In the genomic region with DNA sequence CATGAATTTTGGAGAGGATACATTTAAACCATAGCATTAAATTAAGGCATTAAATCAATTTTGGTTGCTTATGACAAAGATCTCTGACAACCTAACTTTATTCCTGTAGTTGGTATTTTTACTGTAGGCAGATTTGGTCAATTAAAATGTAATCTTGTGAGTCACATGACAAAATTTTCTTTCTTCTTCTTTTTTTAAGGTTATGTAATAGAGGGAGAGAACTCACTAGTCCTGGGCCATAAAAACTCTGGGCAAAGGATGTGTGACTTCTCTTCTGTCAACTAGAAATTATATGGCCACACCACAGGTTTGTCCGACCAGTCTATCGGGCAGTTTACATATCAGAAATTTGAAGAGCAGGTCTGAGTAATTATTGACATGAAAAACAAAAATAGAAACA, we compare ENCODE assay signal across 37 cellular contexts.
DNase-seq lines count a peak whose midpoint lies in the region; ATAC-seq, FAIRE-seq and TF ChIP-seq lines count a peak whose summit lies in the region.
"Had no signal": no experiment of that assay in that cellular context is flagged by ENCODE, and none has a peak within 500 bp of the region (broad histone marks: within the 10 kb centered on the region; RNA-seq: fewer than 3 reads in every experiment).

No MANE protein-coding gene starts in this region.

- FAIRE-seq in HepG2 (lab: Jason Lieb, UNC) (no peak), K562 (lab: Jason Lieb, UNC) (no peak)
- FAIRE-seq: A204.1, A549, D721Med had no signal

- H3K27ac Mint-ChIP-seq in activated T-cell treated with anti-CD3 and anti-CD28 coated beads, Interleukin-2, amount 50 U/mL, for 72 hours = no peak overlapping the region
- H3K27ac Mint-ChIP-seq: B cell; CD14-positive monocyte; CD4-positive, alpha-beta memory T cell; CD4-positive, alpha-beta T cell; CD4-positive, CD25-positive, alpha-beta regulatory T cell; CD8-positive, alpha-beta memory T cell; CD8-positive, alpha-beta T cell had no signal

- intact Hi-C loops in left ventricle myocardium inferior (cut with micrococcal nuclease) = no loop called here
- intact Hi-C loops in heart left ventricle (cut with DNase I) = no loop called here
- intact Hi-C loops in HepG2 (cut with micrococcal nuclease; ENCODE audit: unreplicated experiment) = no loop called here
- intact Hi-C loops in right lobe of liver (cut with DNase I) = no loop called here
- intact Hi-C loops in K562 (cut with micrococcal nuclease) = no loop called here

- POLR2A ChIA-PET in HepG2 (lab: Yijun Ruan, JAX) = no interaction called here
- POLR2A ChIA-PET in HEK293 (lab: Yijun Ruan, JAX) = no interaction called here
- POLR2A ChIA-PET in K562 (lab: Yijun Ruan, JAX) = no interaction called here

- peak overlapping the region; percentile 60 for H3K27ac ChIP-seq in left ventricle myocardium inferior (replicated peaks)
- H3K27ac ChIP-seq in heart left ventricle = peak overlapping the region in 6 of 12 donors; percentile 1 to 28 (median 16)
- H3K27ac ChIP-seq in HepG2 (ENCODE audit: extremely low read length, insufficient read depth, low read length) = no peak overlapping the region
- no peak overlapping the region for H3K27ac ChIP-seq in right lobe of liver
- no peak overlapping the region for H3K27ac ChIP-seq in HEK293 (ENCODE audit: extremely low read depth, low read depth, low read length)
- no peak overlapping the region for H3K27ac ChIP-seq in K562 (ENCODE audit: extremely low read depth, low read depth, low read length)
- H3K27ac ChIP-seq: 22Rv1; A549; BLaER1; BLaER1 treated with 17β-estradiol and CSF1 and Interleukin-3, amounts not matched to agents 10 nM and 100 nM; C4-2B had no signal

- H3K4me1 ChIP-seq in left ventricle myocardium inferior (peaks cover 100% of the 10 kb centered on the region), heart left ventricle (peaks cover 0 to 91% (median 41%) of the 10 kb centered on the region in 12 donors), HepG2 (ENCODE audit: insufficient read depth, low read length) (no peaks in the 10 kb centered on the region), right lobe of liver (no peaks in the 10 kb centered on the region), HEK293 (ENCODE audit: control insufficient read depth, insufficient read depth, low read length) (no peaks in the 10 kb centered on the region), K562 (replicated peaks in 1 of 2; ENCODE audit: control insufficient read depth in 2 of 2, insufficient read depth in 2 of 2, low read length in 2 of 2) (no peaks in the 10 kb centered on the region)
- H3K4me1 ChIP-seq: A549; BE2C; BLaER1; BLaER1 treated with 17β-estradiol and CSF1 and Interleukin-3, amounts not matched to agents 10 nM and 100 nM; Caco-2 had no signal

- no peak overlapping the region for H3K4me3 ChIP-seq in left ventricle myocardium inferior
- no peak overlapping the region for H3K4me3 ChIP-seq in heart left ventricle
- no peak overlapping the region for H3K4me3 ChIP-seq in HepG2 (replicated peaks in 1 of 3; ENCODE audit: insufficient read depth in 1 of 3, low read depth in 2 of 3, low read length in 3 of 3)
- H3K4me3 ChIP-seq in right lobe of liver = no peak overlapping the region
- no peak overlapping the region for H3K4me3 ChIP-seq in HEK293 (ENCODE audit: low read depth, low read length)
- no peak overlapping the region for H3K4me3 ChIP-seq in K562
- H3K4me3 ChIP-seq: A549; BLaER1; BLaER1 treated with 17β-estradiol and CSF1 and Interleukin-3, amounts not matched to agents 10 nM and 100 nM had no signal

- no peaks in the 10 kb centered on the region for H3K36me3 Mint-ChIP-seq in activated T-cell treated with anti-CD3 and anti-CD28 coated beads, Interleukin-2, amount 50 U/mL, for 72 hours (ENCODE audit: insufficient read depth in 2 of 2)
- H3K36me3 Mint-ChIP-seq: CD14-positive monocyte; CD4-positive, alpha-beta memory T cell; CD4-positive, CD25-positive, alpha-beta regulatory T cell; CD8-positive, alpha-beta memory T cell; CD8-positive, alpha-beta T cell had no signal

- TF ChIP-seq EP300 in HepG2 (IDR thresholded peaks at IDR 0.05; ENCODE audit: low read depth in 2 of 2, low read length in 2 of 2) (no peak), HepG2 (CRISPR knock-in tag; IDR thresholded peaks at IDR 0.05; ENCODE audit: borderline replicate concordance) (no peak), K562 (IDR thresholded peaks at IDR 0.05; ENCODE audit: low read length) (no peak)

- DNase-seq in left ventricle myocardium inferior (no peak), heart left ventricle (no peak), HepG2 (ENCODE audit: low spot score) (no peak), right lobe of liver (no peak), K562 (ENCODE audit: extremely low read depth in 1 of 4, low spot score in 3 of 4) (no peak), NK-92 (lab: John Stamatoyannopoulos, UW; ENCODE audit: unreplicated experiment) (no peak)
- no peak for DNase-seq in activated T-cell treated with anti-CD3 and anti-CD28 coated beads, Interleukin-2, amount 50 U/mL, for 72 hours
- DNase-seq: 8988T; ACHN; AML-193; BE2C; C1 segment of cervical spinal cord; Caco-2; Calu3; CD4-positive, alpha-beta memory T cell; CD4-positive, alpha-beta T cell; CD4-positive, CD25-positive, alpha-beta regulatory T cell; CD8-positive, alpha-beta memory T cell; CD8-positive, alpha-beta T cell; COR-L47; DMS 273 treated with DMSO at 0.1 percent for 48 hours; DMS153; DMS53; DMS79; DMS79 treated with DMSO at 0.1 percent for 48 hours; DND-41; EL had no signal

- no peak for TF ChIP-seq CTCF in left ventricle myocardium inferior (IDR thresholded peaks at IDR 0.05; ENCODE audit: borderline replicate concordance)
- no peak for TF ChIP-seq CTCF in heart left ventricle (IDR thresholded peaks at IDR 0.05)
- no peak for TF ChIP-seq CTCF in HepG2 (CRISPR knock-in tag; IDR thresholded peaks at IDR 0.05)
- TF ChIP-seq CTCF in right lobe of liver (IDR thresholded peaks at IDR 0.05) = no peak
- no peak for TF ChIP-seq CTCF in HEK293 (tag by site-specific recombination; IDR thresholded peaks at IDR 0.05)
- no peak for TF ChIP-seq CTCF in K562 (IDR thresholded peaks at IDR 0.05 in 2 of 3, conservative IDR thresholded peaks at IDR 0.05 in 1 of 3; ENCODE audit: insufficient read depth in 2 of 3, low read depth in 1 of 3, low read length in 3 of 3)

- TF ChIP-seq POLR2A in heart left ventricle (IDR thresholded peaks at IDR 0.05) (no peak), HepG2 (IDR thresholded peaks at IDR 0.05; ENCODE audit: insufficient read depth in 1 of 2, low read depth in 2 of 2, low read length in 2 of 2) (no peak), right lobe of liver (IDR thresholded peaks at IDR 0.05) (no peak), K562 (conservative IDR thresholded peaks at IDR 0.05) (no peak)

- in situ Hi-C loops in HepG2 (cut with HindIII; ENCODE audit: extremely low pct_ligation_motif_present, low pct_unique_long_range_greater_than_20kb) (no loop called here), K562 (cut with MboI) (no loop called here)

- H3K27me3 ChIP-seq in left ventricle myocardium inferior (ENCODE audit: low read depth) (no peaks in the 10 kb centered on the region), heart left ventricle (no peaks in the 10 kb centered on the region), HepG2 (ENCODE audit: control insufficient read depth in 1 of 2, insufficient read depth in 2 of 2, low read length in 2 of 2) (no peaks in the 10 kb centered on the region), right lobe of liver (no peaks in the 10 kb centered on the region), K562 (ENCODE audit: control insufficient read depth in 2 of 2, insufficient read depth in 2 of 2, low read length in 2 of 2) (no peaks in the 10 kb centered on the region)
- H3K27me3 ChIP-seq: BE2C; BLaER1; BLaER1 treated with 17β-estradiol and CSF1 and Interleukin-3, amounts not matched to agents 10 nM and 100 nM had no signal

- H3K9me3 ChIP-seq in left ventricle myocardium inferior (replicated peaks) (no peaks in the 10 kb centered on the region), heart left ventricle (no peaks in the 10 kb centered on the region), HepG2 (ENCODE audit: low read length) (no peaks in the 10 kb centered on the region; the same call in 1 of the 2 replicates), right lobe of liver (no peaks in the 10 kb centered on the region), HEK293 (ENCODE audit: control insufficient read depth, insufficient read depth, low read depth, low read length) (no peaks in the 10 kb centered on the region), K562 (replicated peaks; ENCODE audit: control insufficient read depth, insufficient read depth, low read depth, low read length) (no peaks in the 10 kb centered on the region)
- H3K9me3 ChIP-seq: A549; BE2C; BLaER1; BLaER1 treated with 17β-estradiol and CSF1 and Interleukin-3, amounts not matched to agents 10 nM and 100 nM; Caco-2 had no signal

- CTCF ChIA-PET in HepG2 (lab: Yijun Ruan, JAX; ENCODE audit: low intra/inter-chr PET ratio, low total read pairs) (no interaction called here), HEK293 (lab: Yijun Ruan, JAX) (no interaction called here), K562 (lab: Yijun Ruan, JAX; ENCODE audit: low intra/inter-chr PET ratio) (no interaction called here)

- no peaks in the 10 kb centered on the region for H3K36me3 ChIP-seq in left ventricle myocardium inferior
- peaks cover 0 to 4% (median 0%) of the 10 kb centered on the region in 9 donors for H3K36me3 ChIP-seq in heart left ventricle
- H3K36me3 ChIP-seq in HepG2 (replicated peaks in 1 of 2; ENCODE audit: control insufficient read depth in 1 of 2, insufficient read depth in 2 of 2, low read length in 2 of 2) = no peaks in the 10 kb centered on the region
- H3K36me3 ChIP-seq in right lobe of liver = no peaks in the 10 kb centered on the region
- H3K36me3 ChIP-seq in HEK293 (ENCODE audit: control insufficient read depth in 2 of 2, insufficient read depth in 1 of 2, low read length in 2 of 2) = no peaks in the 10 kb centered on the region
- no peaks in the 10 kb centered on the region for H3K36me3 ChIP-seq in K562 (ENCODE audit: control insufficient read depth, insufficient read depth, low read length)
- H3K36me3 ChIP-seq: BE2C; BLaER1; BLaER1 treated with 17β-estradiol and CSF1 and Interleukin-3, amounts not matched to agents 10 nM and 100 nM had no signal

- no peaks in the 10 kb centered on the region for H3K9me3 Mint-ChIP-seq in activated T-cell treated with anti-CD3 and anti-CD28 coated beads, Interleukin-2, amount 50 U/mL, for 72 hours
- H3K9me3 Mint-ChIP-seq: CD4-positive, alpha-beta T cell; CD8-positive, alpha-beta T cell had no signal

- H2AFZ ChIP-seq in HepG2 (ENCODE audit: low read length) = no peak overlapping the region
- H2AFZ ChIP-seq in K562 (ENCODE audit: low read depth, low read length) = no peak overlapping the region

- no peak overlapping the region for H3K9ac ChIP-seq in HepG2 (ENCODE audit: insufficient read depth, low read depth, low read length)
- no peak overlapping the region for H3K9ac ChIP-seq in K562 (ENCODE audit: insufficient read depth in 1 of 2, low read depth in 2 of 2, low read length in 2 of 2)
- H3K9ac ChIP-seq: BLaER1; BLaER1 treated with 17β-estradiol and CSF1 and Interleukin-3, amounts not matched to agents 10 nM and 100 nM had no signal

- H3K4me1 Mint-ChIP-seq in activated T-cell treated with anti-CD3 and anti-CD28 coated beads, Interleukin-2, amount 50 U/mL, for 72 hours (ENCODE audit: low read depth) = no peaks in the 10 kb centered on the region
- H3K4me1 Mint-ChIP-seq: B cell; CD14-positive monocyte; CD4-positive, alpha-beta memory T cell; CD4-positive, CD25-positive, alpha-beta regulatory T cell; CD8-positive, alpha-beta memory T cell had no signal

- no peak overlapping the region for H3K4me2 ChIP-seq in HepG2 (ENCODE audit: low read depth, low read length)
- no peak overlapping the region for H3K4me2 ChIP-seq in K562 (ENCODE audit: insufficient read depth, low read length)
- H3K4me2 ChIP-seq: A549; BLaER1; BLaER1 treated with 17β-estradiol and CSF1 and Interleukin-3, amounts not matched to agents 10 nM and 100 nM had no signal

- WGBS in heart left ventricle, 4 donors = 46 to 69% (median 56%) methylated on average over 2 of the region's 2 CpGs
- WGBS in HepG2 (ENCODE audit: low lambda C conversion rate) = 53% methylated on average over 2 of the region's 2 CpGs
- WGBS in right lobe of liver (ENCODE audit: insufficient coverage, low coverage, low lambda C conversion rate, missing lambda C conversion rate) = 88% methylated on average over 2 of the region's 2 CpGs
- WGBS in K562 (ENCODE audit: insufficient coverage, low coverage, missing lambda C conversion rate) = 0% methylated on average over 2 of the region's 2 CpGs

- TF ChIP-seq RAD21 in HepG2 (CRISPR knock-in tag; IDR thresholded peaks at IDR 0.05) = no peak
- TF ChIP-seq RAD21 in K562 (CRISPR knock-in tag; conservative IDR thresholded peaks at IDR 0.05 in 1 of 2, IDR thresholded peaks at IDR 0.05 in 1 of 2) = no peak

- ATAC-seq in heart left ventricle (no peak), HepG2 (no peak), right lobe of liver (no peak), K562 (no peak)
- ATAC-seq in activated T-cell treated with anti-CD3 and anti-CD28 coated beads, Interleukin-2, amount 50 U/mL, for 72 hours (replicated peaks in 1 of 2) = no peak
- ATAC-seq: A549; CD8-positive, alpha-beta T cell had no signal

- H3K4me3 Mint-ChIP-seq in activated T-cell treated with anti-CD3 and anti-CD28 coated beads, Interleukin-2, amount 50 U/mL, for 72 hours = no peak overlapping the region
- H3K4me3 Mint-ChIP-seq: B cell; CD14-positive monocyte; CD4-positive, alpha-beta memory T cell; CD4-positive, alpha-beta T cell; CD4-positive, CD25-positive, alpha-beta regulatory T cell; CD8-positive, alpha-beta memory T cell; CD8-positive, alpha-beta T cell had no signal

- BruUV-seq in HepG2 (replicated peaks; lab: Mats Ljungman, UMichigan) = no TSS peak
- no TSS peak for BruUV-seq in K562 (replicated peaks; lab: Mats Ljungman, UMichigan)

- H3K9me1 ChIP-seq in K562 (ENCODE audit: control insufficient read depth, insufficient read depth, low read length) = no peaks in the 10 kb centered on the region

- H3K79me2 ChIP-seq in HepG2 (ENCODE audit: insufficient read depth, low read length) (no peaks in the 10 kb centered on the region), K562 (ENCODE audit: control insufficient read depth, insufficient read depth, low read length) (no peaks in the 10 kb centered on the region)

- H4K20me1 ChIP-seq in HepG2 (ENCODE audit: insufficient read depth, low read length) (no peaks in the 10 kb centered on the region), K562 (replicated peaks; ENCODE audit: control insufficient read depth, insufficient read depth, low read length) (no peaks in the 10 kb centered on the region)
- H4K20me1 ChIP-seq: BLaER1; BLaER1 treated with 17β-estradiol and CSF1 and Interleukin-3, amounts not matched to agents 10 nM and 100 nM had no signal

- no peaks in the 10 kb centered on the region for H3K27me3 Mint-ChIP-seq in activated T-cell treated with anti-CD3 and anti-CD28 coated beads, Interleukin-2, amount 50 U/mL, for 72 hours (ENCODE audit: low read depth)
- H3K27me3 Mint-ChIP-seq: B cell; CD4-positive, CD25-positive, alpha-beta regulatory T cell had no signal
